Comparison of ENCODE assay signal across 1 cellular context in the genomic region with DNA sequence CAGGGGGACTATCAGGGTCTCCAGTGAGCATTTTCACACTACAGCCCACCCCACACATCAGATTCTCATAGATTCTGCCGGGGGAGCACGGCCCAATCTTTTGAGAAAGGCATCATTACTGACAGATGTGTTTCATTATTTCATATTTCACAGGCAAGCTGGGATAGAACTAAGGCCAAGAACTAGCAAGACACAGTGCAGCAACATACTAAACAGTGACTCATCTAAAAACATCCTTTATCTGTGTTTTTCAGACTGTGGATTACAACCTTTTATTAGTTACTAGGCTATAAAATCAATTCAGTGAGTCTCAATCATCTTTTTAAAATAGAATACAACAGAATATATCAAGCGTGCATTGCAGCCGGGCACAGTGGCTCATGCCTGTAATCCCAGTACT.
TF ChIP-seq lines count a peak whose summit lies in the region.

No MANE protein-coding gene starts in this region.

TF ChIP-seq in SK-N-SH, 30 proteins besides CTCF, POLR2A, EP300 and RAD21:
- TF ChIP-seq, protein P1, sequence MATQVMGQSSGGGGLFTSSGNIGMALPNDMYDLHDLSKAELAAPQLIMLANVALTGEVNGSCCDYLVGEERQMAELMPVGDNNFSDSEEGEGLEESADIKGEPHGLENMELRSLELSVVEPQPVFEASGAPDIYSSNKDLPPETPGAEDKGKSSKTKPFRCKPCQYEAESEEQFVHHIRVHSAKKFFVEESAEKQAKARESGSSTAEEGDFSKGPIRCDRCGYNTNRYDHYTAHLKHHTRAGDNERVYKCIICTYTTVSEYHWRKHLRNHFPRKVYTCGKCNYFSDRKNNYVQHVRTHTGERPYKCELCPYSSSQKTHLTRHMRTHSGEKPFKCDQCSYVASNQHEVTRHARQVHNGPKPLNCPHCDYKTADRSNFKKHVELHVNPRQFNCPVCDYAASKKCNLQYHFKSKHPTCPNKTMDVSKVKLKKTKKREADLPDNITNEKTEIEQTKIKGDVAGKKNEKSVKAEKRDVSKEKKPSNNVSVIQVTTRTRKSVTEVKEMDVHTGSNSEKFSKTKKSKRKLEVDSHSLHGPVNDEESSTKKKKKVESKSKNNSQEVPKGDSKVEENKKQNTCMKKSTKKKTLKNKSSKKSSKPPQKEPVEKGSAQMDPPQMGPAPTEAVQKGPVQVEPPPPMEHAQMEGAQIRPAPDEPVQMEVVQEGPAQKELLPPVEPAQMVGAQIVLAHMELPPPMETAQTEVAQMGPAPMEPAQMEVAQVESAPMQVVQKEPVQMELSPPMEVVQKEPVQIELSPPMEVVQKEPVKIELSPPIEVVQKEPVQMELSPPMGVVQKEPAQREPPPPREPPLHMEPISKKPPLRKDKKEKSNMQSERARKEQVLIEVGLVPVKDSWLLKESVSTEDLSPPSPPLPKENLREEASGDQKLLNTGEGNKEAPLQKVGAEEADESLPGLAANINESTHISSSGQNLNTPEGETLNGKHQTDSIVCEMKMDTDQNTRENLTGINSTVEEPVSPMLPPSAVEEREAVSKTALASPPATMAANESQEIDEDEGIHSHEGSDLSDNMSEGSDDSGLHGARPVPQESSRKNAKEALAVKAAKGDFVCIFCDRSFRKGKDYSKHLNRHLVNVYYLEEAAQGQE (IDR thresholded peaks at IDR 0.05; ENCODE audit: low read depth, low read length), result no peak
- no peak for TF ChIP-seq FOXJ3 (CRISPR knock-in tag; IDR thresholded peaks at IDR 0.05)
- no peak for TF ChIP-seq CHD2 (IDR thresholded peaks at IDR 0.05; ENCODE audit: low read length, partially characterized antibody)
- no peak for TF ChIP-seq YY1 (IDR thresholded peaks at IDR 0.05; ENCODE audit: low read depth)
- TF ChIP-seq MXI1 (IDR thresholded peaks at IDR 0.05; ENCODE audit: low read depth, low read length), result no peak
- TF ChIP-seq, protein P2, sequence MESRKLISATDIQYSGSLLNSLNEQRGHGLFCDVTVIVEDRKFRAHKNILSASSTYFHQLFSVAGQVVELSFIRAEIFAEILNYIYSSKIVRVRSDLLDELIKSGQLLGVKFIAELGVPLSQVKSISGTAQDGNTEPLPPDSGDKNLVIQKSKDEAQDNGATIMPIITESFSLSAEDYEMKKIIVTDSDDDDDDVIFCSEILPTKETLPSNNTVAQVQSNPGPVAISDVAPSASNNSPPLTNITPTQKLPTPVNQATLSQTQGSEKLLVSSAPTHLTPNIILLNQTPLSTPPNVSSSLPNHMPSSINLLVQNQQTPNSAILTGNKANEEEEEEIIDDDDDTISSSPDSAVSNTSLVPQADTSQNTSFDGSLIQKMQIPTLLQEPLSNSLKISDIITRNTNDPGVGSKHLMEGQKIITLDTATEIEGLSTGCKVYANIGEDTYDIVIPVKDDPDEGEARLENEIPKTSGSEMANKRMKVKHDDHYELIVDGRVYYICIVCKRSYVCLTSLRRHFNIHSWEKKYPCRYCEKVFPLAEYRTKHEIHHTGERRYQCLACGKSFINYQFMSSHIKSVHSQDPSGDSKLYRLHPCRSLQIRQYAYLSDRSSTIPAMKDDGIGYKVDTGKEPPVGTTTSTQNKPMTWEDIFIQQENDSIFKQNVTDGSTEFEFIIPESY (IDR thresholded peaks at IDR 0.05; ENCODE audit: borderline replicate concordance, low read depth), result no peak
- TF ChIP-seq TEAD4 (IDR thresholded peaks at IDR 0.05; ENCODE audit: borderline replicate concordance, insufficient read depth), result no peak
- no peak for TF ChIP-seq TAF1 (IDR thresholded peaks at IDR 0.05; ENCODE audit: borderline replicate concordance, low read depth, low read length)
- no peak for TF ChIP-seq JUND (IDR thresholded peaks at IDR 0.05)
- TF ChIP-seq NFIC (IDR thresholded peaks at IDR 0.05; ENCODE audit: borderline replicate concordance), result no peak
- no peak for TF ChIP-seq MEF2A (IDR thresholded peaks at IDR 0.05; ENCODE audit: borderline replicate concordance, low read depth)
- no peak for TF ChIP-seq GABPA (IDR thresholded peaks at IDR 0.05; ENCODE audit: low read depth)
